In the genomic region with DNA sequence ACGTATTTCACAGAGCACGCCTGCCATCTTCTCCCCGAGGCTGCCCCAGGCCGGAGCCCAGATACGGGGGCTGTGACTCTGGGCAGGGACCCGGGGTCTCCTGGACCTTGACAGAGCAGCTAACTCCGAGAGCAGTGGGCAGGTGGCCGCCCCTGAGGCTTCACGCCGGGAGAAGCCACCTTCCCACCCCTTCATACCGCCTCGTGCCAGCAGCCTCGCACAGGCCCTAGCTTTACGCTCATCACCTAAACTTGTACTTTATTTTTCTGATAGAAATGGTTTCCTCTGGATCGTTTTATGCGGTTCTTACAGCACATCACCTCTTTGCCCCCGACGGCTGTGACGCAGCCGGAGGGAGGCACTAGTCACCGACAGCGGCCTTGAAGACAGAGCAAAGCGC, we compare ENCODE assay signal across 22 cellular contexts. TPM values are rescaled to one million over a fixed set of nuclear protein-coding genes. Genes with fewer than 3 reads are reported as not detected.
DNase-seq lines count a peak whose midpoint lies in the region; ATAC-seq and TF ChIP-seq lines count a peak whose summit lies in the region.
"Had no signal": no experiment of that assay in that cellular context is flagged by ENCODE, and none has a peak within 500 bp of the region (broad histone marks: within the 10 kb centered on the region; RNA-seq: fewer than 3 reads in every experiment).

No MANE protein-coding gene starts in this region.

- peaks cover 90% of the 10 kb centered on the region for H3K36me3 ChIP-seq in osteoblast (ENCODE audit: insufficient read depth, low read length)

- H3K27me3 ChIP-seq in osteoblast (ENCODE audit: insufficient read depth, low read length), result no peaks in the 10 kb centered on the region
- H3K27me3 ChIP-seq: SJCRH30 had no signal

- no peak overlapping the region for H3K4me3 Mint-ChIP-seq in stimulated activated naive CD8-positive, alpha-beta T cell treated with anti-CD3 and anti-CD28 coated beads, Interleukin-15, amount 100 ng/mL, for 72 hours
- peak overlapping the region; percentile 69 for H3K4me3 Mint-ChIP-seq in endothelial cell (ENCODE audit: unreplicated experiment)
- no peak overlapping the region; the same call in 1 of the 2 replicates for H3K4me3 Mint-ChIP-seq in HFFc6
- H3K4me3 Mint-ChIP-seq: CD14-positive monocyte had no signal

- DNase-seq in stimulated activated naive CD8-positive, alpha-beta T cell treated with anti-CD3 and anti-CD28 coated beads, Interleukin-15, amount 100 ng/mL, for 72 hours, result no peak
- no peak for DNase-seq in stimulated activated naive CD8-positive, alpha-beta T cell treated with anti-CD3 and anti-CD28 coated beads, Interleukin-15, Interleukin-2, amounts not matched to agents 100 U/mL and 50 U/mL, for 24 hours
- no peak for DNase-seq in endothelial cell (ENCODE audit: low spot score)
- peak; percentile 38 for DNase-seq in osteoblast (ENCODE audit: insufficient read length, low spot score, missing footprints)
- no peak for DNase-seq in Kasumi-1 (lab: John Stamatoyannopoulos, UW)
- no peak for DNase-seq in HFFc6
- DNase-seq: COR-L47; GF-D8; GM23248; Karpas-422; NCI-H187 treated with DMSO at 0.1 percent for 48 hours; NCI-H526 treated with DMSO at 0.1 percent for 48 hours; NK-92 treated with Interleukin-12 subunit alpha and Interleukin-12 subunit beta, amount 100 ng/mL, for 24 hours; SJCRH30 had no signal

- H3K36me3 Mint-ChIP-seq in endothelial cell (ENCODE audit: low read depth, unreplicated experiment) (peaks cover 27% of the 10 kb centered on the region), HFFc6 (ENCODE audit: low read depth) (peaks cover 18% of the 10 kb centered on the region; the same call in 1 of the 2 replicates)

- no peak overlapping the region for H3K4me2 ChIP-seq in osteoblast (ENCODE audit: insufficient read depth, low read length)
- H3K4me2 ChIP-seq: A549 had no signal

- no peak overlapping the region for H3K27ac ChIP-seq in osteoblast (ENCODE audit: low read depth, low read length)
- H3K27ac ChIP-seq: GM23248, SJCRH30 had no signal

- no peak overlapping the region for H3K4me3 ChIP-seq in osteoblast (ENCODE audit: insufficient read depth, low read length)
- H3K4me3 ChIP-seq: A549, GM23248, SJCRH30 had no signal

- no peaks in the 10 kb centered on the region for H3K27me3 Mint-ChIP-seq in stimulated activated naive CD8-positive, alpha-beta T cell treated with anti-CD3 and anti-CD28 coated beads, Interleukin-15, amount 100 ng/mL, for 72 hours
- peaks cover 9% of the 10 kb centered on the region for H3K27me3 Mint-ChIP-seq in endothelial cell (ENCODE audit: unreplicated experiment)
- peaks cover 3% of the 10 kb centered on the region; the same call in 1 of the 2 replicates for H3K27me3 Mint-ChIP-seq in HFFc6 (ENCODE audit: insufficient read depth)

- H4K20me1 ChIP-seq in osteoblast (ENCODE audit: insufficient read depth, low read length), result peaks cover 58% of the 10 kb centered on the region

- no peaks in the 10 kb centered on the region for H3K4me1 Mint-ChIP-seq in stimulated activated naive CD8-positive, alpha-beta T cell treated with anti-CD3 and anti-CD28 coated beads, Interleukin-15, amount 100 ng/mL, for 72 hours
- no peaks in the 10 kb centered on the region for H3K4me1 Mint-ChIP-seq in endothelial cell (ENCODE audit: unreplicated experiment)
- H3K4me1 Mint-ChIP-seq in HFFc6 (ENCODE audit: low read depth), result no peaks in the 10 kb centered on the region
- H3K4me1 Mint-ChIP-seq: CD14-positive monocyte had no signal

- peak overlapping the region; percentile 13 to 70 for H3K27ac Mint-ChIP-seq in stimulated activated naive CD8-positive, alpha-beta T cell treated with anti-CD3 and anti-CD28 coated beads, Interleukin-15, amount 100 ng/mL, for 72 hours
- H3K27ac Mint-ChIP-seq in endothelial cell (ENCODE audit: unreplicated experiment) (peak overlapping the region; percentile 36), HFFc6 (no peak overlapping the region)

- no peak for ATAC-seq in stimulated activated naive CD8-positive, alpha-beta T cell treated with anti-CD3 and anti-CD28 coated beads, Interleukin-15, amount 100 ng/mL, for 72 hours
- no peak for ATAC-seq in stimulated activated naive CD8-positive, alpha-beta T cell treated with anti-CD3 and anti-CD28 coated beads, Interleukin-15, Interleukin-2, amounts not matched to agents 100 U/mL and 50 U/mL, for 24 hours
- ATAC-seq in HG03097 (IDR thresholded peaks at IDR 0.05; ENCODE audit: low FRiP score, unreplicated experiment) (no peak), GM21717 (IDR thresholded peaks at IDR 0.05; ENCODE audit: unreplicated experiment) (no peak)
- ATAC-seq: HCT116 had no signal

- H3K9me3 ChIP-seq in osteoblast (ENCODE audit: low read depth, low read length), result no peaks in the 10 kb centered on the region
- H3K9me3 ChIP-seq: A549, SJCRH30 had no signal

- no peaks in the 10 kb centered on the region for H3K4me1 ChIP-seq in osteoblast (ENCODE audit: insufficient read depth, low read length)
- H3K4me1 ChIP-seq: A549, SJCRH30 had no signal

- TF ChIP-seq CTCF in endothelial cell (IDR thresholded peaks at IDR 0.05; ENCODE audit: unreplicated experiment) (no peak), osteoblast (IDR thresholded peaks at IDR 0.05; ENCODE audit: extremely low read depth, low read depth, low read length) (no peak), HFFc6 (IDR thresholded peaks at IDR 0.05) (no peak)

- H3K79me2 ChIP-seq in osteoblast (ENCODE audit: insufficient read depth, low read length), result peaks cover 29% of the 10 kb centered on the region

- H2AFZ ChIP-seq in osteoblast (ENCODE audit: low read length), result no peak overlapping the region
- H2AFZ ChIP-seq: GM23248 had no signal

- no peaks in the 10 kb centered on the region for H3K9me3 Mint-ChIP-seq in stimulated activated naive CD8-positive, alpha-beta T cell treated with anti-CD3 and anti-CD28 coated beads, Interleukin-15, amount 100 ng/mL, for 72 hours
- H3K9me3 Mint-ChIP-seq in endothelial cell (ENCODE audit: unreplicated experiment) (no peaks in the 10 kb centered on the region), HFFc6 (no peaks in the 10 kb centered on the region)
- H3K9me3 Mint-ChIP-seq: CD14-positive monocyte had no signal

RNA-seq across cellular contexts. Expression of a gene that starts 9.6 kb away (rescaled TPM):
- total RNA-seq in endothelial cell (ENCODE audit: unreplicated experiment) (not detected), osteoblast (not detected in 2 replicates)
- not detected for total RNA-seq in HFFc6 (2021; fragmentation: NEBNext Ultra II Directional; extraction: Animal tissue kit (Norgen Biotek cat#: 25700))
- total RNA-seq: Daoy, GM23248, OCI-LY7, RPMI7951, SJCRH30 had no signal

RNA-seq across cellular contexts. Expression of a gene that starts 51.9 kb away (rescaled TPM):
- 121 TPM for total RNA-seq in endothelial cell (ENCODE audit: unreplicated experiment)
- 92.2 and 94.8 TPM in 2 replicates for total RNA-seq in osteoblast
- 10 to 100 TPM; 56.0 to 63.5 (median 62.8) TPM for total RNA-seq in HFFc6 (2021; fragmentation: NEBNext Ultra II Directional; extraction: Animal tissue kit (Norgen Biotek cat#: 25700))

RNA-seq across cellular contexts. Expression of a gene that starts 52.1 kb away (rescaled TPM):
- total RNA-seq in endothelial cell (ENCODE audit: unreplicated experiment) (0.33 TPM), osteoblast (5.1 and 5.3 TPM in 2 replicates)
- total RNA-seq in HFFc6 (2021; fragmentation: NEBNext Ultra II Directional; extraction: Animal tissue kit (Norgen Biotek cat#: 25700)), result 1 to 10 TPM; 1.5 to 9.0 (median 8.0) TPM
- total RNA-seq: OCI-LY7 had no signal
